ENCODE assay signal across 1 cellular context in genomic region chr17:4721203-4722135, GRCh38.
TF ChIP-seq lines count a peak whose summit lies in the region.

No MANE protein-coding gene starts in this region.

TF ChIP-seq in K562, 482 proteins besides CTCF, POLR2A, EP300 and RAD21 (continued from another document and continues in another):
- TF ChIP-seq, protein P1, sequence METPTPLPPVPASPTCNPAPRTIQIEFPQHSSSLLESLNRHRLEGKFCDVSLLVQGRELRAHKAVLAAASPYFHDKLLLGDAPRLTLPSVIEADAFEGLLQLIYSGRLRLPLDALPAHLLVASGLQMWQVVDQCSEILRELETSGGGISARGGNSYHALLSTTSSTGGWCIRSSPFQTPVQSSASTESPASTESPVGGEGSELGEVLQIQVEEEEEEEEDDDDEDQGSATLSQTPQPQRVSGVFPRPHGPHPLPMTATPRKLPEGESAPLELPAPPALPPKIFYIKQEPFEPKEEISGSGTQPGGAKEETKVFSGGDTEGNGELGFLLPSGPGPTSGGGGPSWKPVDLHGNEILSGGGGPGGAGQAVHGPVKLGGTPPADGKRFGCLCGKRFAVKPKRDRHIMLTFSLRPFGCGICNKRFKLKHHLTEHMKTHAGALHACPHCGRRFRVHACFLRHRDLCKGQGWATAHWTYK (CRISPR knock-in tag; IDR thresholded peaks at IDR 0.05): peak; percentile 92
- TF ChIP-seq, protein P2, sequence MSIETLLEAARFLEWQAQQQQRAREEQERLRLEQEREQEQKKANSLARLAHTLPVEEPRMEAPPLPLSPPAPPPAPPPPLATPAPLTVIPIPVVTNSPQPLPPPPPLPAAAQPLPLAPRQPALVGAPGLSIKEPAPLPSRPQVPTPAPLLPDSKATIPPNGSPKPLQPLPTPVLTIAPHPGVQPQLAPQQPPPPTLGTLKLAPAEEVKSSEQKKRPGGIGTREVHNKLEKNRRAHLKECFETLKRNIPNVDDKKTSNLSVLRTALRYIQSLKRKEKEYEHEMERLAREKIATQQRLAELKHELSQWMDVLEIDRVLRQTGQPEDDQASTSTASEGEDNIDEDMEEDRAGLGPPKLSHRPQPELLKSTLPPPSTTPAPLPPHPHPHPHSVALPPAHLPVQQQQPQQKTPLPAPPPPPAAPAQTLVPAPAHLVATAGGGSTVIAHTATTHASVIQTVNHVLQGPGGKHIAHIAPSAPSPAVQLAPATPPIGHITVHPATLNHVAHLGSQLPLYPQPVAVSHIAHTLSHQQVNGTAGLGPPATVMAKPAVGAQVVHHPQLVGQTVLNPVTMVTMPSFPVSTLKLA (conservative IDR thresholded peaks at IDR 0.05): peak in 1 of 2 experiments; percentile 70; a peak in 2 of 4 replicates
- TF ChIP-seq TBL1XR1 (IDR thresholded peaks at IDR 0.05; ENCODE audit: low read length in 2 of 2) (peak in 1 of 2 experiments; percentile 55; a peak in 2 of 4 replicates), JUND (IDR thresholded peaks at IDR 0.05; ENCODE audit: borderline replicate concordance, low read depth, low read length) (peak; percentile 83), JUND (tag; IDR thresholded peaks at IDR 0.05; ENCODE audit: borderline replicate concordance, low read depth, low read length) (peak; percentile 80; the same call in 2 of the 3 replicates), TOE1 (IDR thresholded peaks at IDR 0.05; ENCODE audit: borderline replicate concordance) (peak; percentile 62; the same call in 1 of the 2 replicates), TOE1 (CRISPR knock-in tag; IDR thresholded peaks at IDR 0.05; ENCODE audit: borderline replicate concordance, low read depth) (no peak), C11orf30 (IDR thresholded peaks at IDR 0.05; ENCODE audit: low read depth) (peak; percentile 49; the same call in 1 of the 2 replicates), RAD51 (IDR thresholded peaks at IDR 0.05; ENCODE audit: borderline replicate concordance, low read depth) (peak; percentile 69), MTA1 (IDR thresholded peaks at IDR 0.05; ENCODE audit: borderline replicate concordance) (peak; percentile 53; the same call in 1 of the 2 replicates), MTA2 (IDR thresholded peaks at IDR 0.05; ENCODE audit: low read depth) (0 out of 2 replicates have a peak, but pooled peaks have one; percentile 47), IRF2 (CRISPR knock-in tag; IDR thresholded peaks at IDR 0.05) (no peak), SUPT5H (IDR thresholded peaks at IDR 0.05) (no peak), CHD2 (IDR thresholded peaks at IDR 0.05; ENCODE audit: low read depth, low read length) (no peak), GTF2F1 (IDR thresholded peaks at IDR 0.05; ENCODE audit: low read depth, low read length) (no peak), PHTF2 (CRISPR knock-in tag; IDR thresholded peaks at IDR 0.05) (no peak), ASH1L (IDR thresholded peaks at IDR 0.05; ENCODE audit: borderline replicate concordance, low read depth, partially characterized antibody) (no peak), ZNF316 (IDR thresholded peaks at IDR 0.05) (peak; percentile 35; the same call in 1 of the 2 replicates), ZFPM2 (CRISPR knock-in tag; IDR thresholded peaks at IDR 0.05) (no peak), PRPF4 (IDR thresholded peaks at IDR 0.05; ENCODE audit: insufficient read depth, low read depth, low read length, poor library complexity, severe bottlenecking) (no peak), ZNF232 (CRISPR knock-in tag; IDR thresholded peaks at IDR 0.05) (no peak), SPI1 (IDR thresholded peaks at IDR 0.05; ENCODE audit: borderline replicate concordance, low read depth, low read length) (no peak), RNF2 (IDR thresholded peaks at IDR 0.05) (0 out of 2 replicates have a peak, but pooled peaks have one; percentile 54), OTX1 (CRISPR knock-in tag; IDR thresholded peaks at IDR 0.05) (no peak), ZNF766 (CRISPR knock-in tag; conservative IDR thresholded peaks at IDR 0.05) (peak; percentile 73), TFAP4 (CRISPR knock-in tag; IDR thresholded peaks at IDR 0.05; ENCODE audit: borderline replicate concordance) (peak; percentile 78; the same call in 1 of the 2 replicates), MAFF (IDR thresholded peaks at IDR 0.05; ENCODE audit: low read length) (peak; percentile 43; the same call in 1 of the 2 replicates), NFIC (IDR thresholded peaks at IDR 0.05) (peak; percentile 95), ZNF197 (CRISPR knock-in tag; IDR thresholded peaks at IDR 0.05; ENCODE audit: low read depth) (no peak), NR3C1 (CRISPR knock-in tag; IDR thresholded peaks at IDR 0.05) (no peak), RBFOX2 (IDR thresholded peaks at IDR 0.05; ENCODE audit: low read depth, low read length) (no peak), DPF2 (IDR thresholded peaks at IDR 0.05) (peak; percentile 79), MAFK (IDR thresholded peaks at IDR 0.05; ENCODE audit: low read length) (peak; percentile 38; the same call in 1 of the 2 replicates), SIN3B (IDR thresholded peaks at IDR 0.05; ENCODE audit: low read depth) (no peak), E2F8 (IDR thresholded peaks at IDR 0.05; ENCODE audit: low read depth, partially characterized antibody) (no peak), SIN3A (IDR thresholded peaks at IDR 0.05; ENCODE audit: borderline replicate concordance in 2 of 2, control insufficient read depth in 1 of 2, low read depth in 2 of 2, low read length in 2 of 2) (no peak), ESRRA (IDR thresholded peaks at IDR 0.05; ENCODE audit: borderline replicate concordance, low read depth) (peak; percentile 96), ZKSCAN1 (IDR thresholded peaks at IDR 0.05; ENCODE audit: low read depth, low read length) (no peak), BRD9 (IDR thresholded peaks at IDR 0.05; ENCODE audit: low read depth, partially characterized antibody) (peak; percentile 45)
- TF ChIP-seq, protein P3, sequence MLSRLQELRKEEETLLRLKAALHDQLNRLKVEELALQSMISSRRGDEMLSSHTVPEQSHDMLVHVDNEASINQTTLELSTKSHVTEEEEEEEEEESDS (CRISPR knock-in tag; IDR thresholded peaks at IDR 0.05): no peak
- TF ChIP-seq, protein P4, sequence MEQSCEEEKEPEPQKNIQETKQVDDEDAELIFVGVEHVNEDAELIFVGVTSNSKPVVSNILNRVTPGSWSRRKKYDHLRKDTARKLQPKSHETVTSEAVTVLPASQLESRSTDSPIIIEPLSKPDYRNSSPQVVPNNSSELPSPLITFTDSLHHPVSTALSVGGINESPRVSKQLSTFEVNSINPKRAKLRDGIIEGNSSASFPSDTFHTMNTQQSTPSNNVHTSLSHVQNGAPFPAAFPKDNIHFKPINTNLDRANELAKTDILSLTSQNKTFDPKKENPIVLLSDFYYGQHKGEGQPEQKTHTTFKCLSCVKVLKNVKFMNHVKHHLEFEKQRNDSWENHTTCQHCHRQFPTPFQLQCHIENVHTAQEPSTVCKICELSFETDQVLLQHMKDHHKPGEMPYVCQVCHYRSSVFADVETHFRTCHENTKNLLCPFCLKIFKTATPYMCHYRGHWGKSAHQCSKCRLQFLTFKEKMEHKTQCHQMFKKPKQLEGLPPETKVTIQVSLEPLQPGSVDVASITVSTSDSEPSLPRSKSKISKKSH (CRISPR knock-in tag; IDR thresholded peaks at IDR 0.05): no peak
- TF ChIP-seq, protein P5, sequence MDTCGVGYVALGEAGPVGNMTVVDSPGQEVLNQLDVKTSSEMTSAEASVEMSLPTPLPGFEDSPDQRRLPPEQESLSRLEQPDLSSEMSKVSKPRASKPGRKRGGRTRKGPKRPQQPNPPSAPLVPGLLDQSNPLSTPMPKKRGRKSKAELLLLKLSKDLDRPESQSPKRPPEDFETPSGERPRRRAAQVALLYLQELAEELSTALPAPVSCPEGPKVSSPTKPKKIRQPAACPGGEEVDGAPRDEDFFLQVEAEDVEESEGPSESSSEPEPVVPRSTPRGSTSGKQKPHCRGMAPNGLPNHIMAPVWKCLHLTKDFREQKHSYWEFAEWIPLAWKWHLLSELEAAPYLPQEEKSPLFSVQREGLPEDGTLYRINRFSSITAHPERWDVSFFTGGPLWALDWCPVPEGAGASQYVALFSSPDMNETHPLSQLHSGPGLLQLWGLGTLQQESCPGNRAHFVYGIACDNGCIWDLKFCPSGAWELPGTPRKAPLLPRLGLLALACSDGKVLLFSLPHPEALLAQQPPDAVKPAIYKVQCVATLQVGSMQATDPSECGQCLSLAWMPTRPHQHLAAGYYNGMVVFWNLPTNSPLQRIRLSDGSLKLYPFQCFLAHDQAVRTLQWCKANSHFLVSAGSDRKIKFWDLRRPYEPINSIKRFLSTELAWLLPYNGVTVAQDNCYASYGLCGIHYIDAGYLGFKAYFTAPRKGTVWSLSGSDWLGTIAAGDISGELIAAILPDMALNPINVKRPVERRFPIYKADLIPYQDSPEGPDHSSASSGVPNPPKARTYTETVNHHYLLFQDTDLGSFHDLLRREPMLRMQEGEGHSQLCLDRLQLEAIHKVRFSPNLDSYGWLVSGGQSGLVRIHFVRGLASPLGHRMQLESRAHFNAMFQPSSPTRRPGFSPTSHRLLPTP (IDR thresholded peaks at IDR 0.05; ENCODE audit: borderline replicate concordance, extremely low read depth, insufficient read length): no peak
- TF ChIP-seq, protein P6, sequence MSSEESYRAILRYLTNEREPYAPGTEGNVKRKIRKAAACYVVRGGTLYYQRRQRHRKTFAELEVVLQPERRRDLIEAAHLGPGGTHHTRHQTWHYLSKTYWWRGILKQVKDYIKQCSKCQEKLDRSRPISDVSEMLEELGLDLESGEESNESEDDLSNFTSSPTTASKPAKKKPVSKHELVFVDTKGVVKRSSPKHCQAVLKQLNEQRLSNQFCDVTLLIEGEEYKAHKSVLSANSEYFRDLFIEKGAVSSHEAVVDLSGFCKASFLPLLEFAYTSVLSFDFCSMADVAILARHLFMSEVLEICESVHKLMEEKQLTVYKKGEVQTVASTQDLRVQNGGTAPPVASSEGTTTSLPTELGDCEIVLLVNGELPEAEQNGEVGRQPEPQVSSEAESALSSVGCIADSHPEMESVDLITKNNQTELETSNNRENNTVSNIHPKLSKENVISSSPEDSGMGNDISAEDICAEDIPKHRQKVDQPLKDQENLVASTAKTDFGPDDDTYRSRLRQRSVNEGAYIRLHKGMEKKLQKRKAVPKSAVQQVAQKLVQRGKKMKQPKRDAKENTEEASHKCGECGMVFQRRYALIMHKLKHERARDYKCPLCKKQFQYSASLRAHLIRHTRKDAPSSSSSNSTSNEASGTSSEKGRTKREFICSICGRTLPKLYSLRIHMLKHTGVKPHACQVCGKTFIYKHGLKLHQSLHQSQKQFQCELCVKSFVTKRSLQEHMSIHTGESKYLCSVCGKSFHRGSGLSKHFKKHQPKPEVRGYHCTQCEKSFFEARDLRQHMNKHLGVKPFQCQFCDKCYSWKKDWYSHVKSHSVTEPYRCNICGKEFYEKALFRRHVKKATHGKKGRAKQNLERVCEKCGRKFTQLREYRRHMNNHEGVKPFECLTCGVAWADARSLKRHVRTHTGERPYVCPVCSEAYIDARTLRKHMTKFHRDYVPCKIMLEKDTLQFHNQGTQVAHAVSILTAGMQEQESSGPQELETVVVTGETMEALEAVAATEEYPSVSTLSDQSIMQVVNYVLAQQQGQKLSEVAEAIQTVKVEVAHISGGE (CRISPR knock-in tag; IDR thresholded peaks at IDR 0.05): 0 out of 6 replicates have a peak, but pooled peaks of 1 of the 3 experiments have one; percentile 35
- TF ChIP-seq, protein P7, sequence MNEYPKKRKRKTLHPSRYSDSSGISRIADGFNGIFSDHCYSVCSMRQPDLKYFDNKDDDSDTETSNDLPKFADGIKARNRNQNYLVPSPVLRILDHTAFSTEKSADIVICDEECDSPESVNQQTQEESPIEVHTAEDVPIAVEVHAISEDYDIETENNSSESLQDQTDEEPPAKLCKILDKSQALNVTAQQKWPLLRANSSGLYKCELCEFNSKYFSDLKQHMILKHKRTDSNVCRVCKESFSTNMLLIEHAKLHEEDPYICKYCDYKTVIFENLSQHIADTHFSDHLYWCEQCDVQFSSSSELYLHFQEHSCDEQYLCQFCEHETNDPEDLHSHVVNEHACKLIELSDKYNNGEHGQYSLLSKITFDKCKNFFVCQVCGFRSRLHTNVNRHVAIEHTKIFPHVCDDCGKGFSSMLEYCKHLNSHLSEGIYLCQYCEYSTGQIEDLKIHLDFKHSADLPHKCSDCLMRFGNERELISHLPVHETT (CRISPR knock-in tag; conservative IDR thresholded peaks at IDR 0.05 in 1 of 2, IDR thresholded peaks at IDR 0.05 in 1 of 2): 0 out of 4 replicates have a peak, but pooled peaks of 1 of the 2 experiments have one; percentile 33
